In genomic region chr1:3796215-3797193, GRCh38 we compare ENCODE assay signal across 1 cellular context.
TF ChIP-seq lines count a peak whose summit lies in the region.

Gene LRRC47 (minus strand): TSS chr1:3796498. CDS start chr1:3796476, 22 bp downstream.

TF ChIP-seq in HepG2, 621 proteins besides CTCF, POLR2A, EP300 and RAD21 (continued from another document and continues in another):
- peak; percentile 75 for TF ChIP-seq PRDM10 (CRISPR knock-in tag; IDR thresholded peaks at IDR 0.05; ENCODE audit: low read depth)
- peak; percentile 99 for TF ChIP-seq NR2C2 (CRISPR knock-in tag; IDR thresholded peaks at IDR 0.05; ENCODE audit: borderline replicate concordance)
- no peak for TF ChIP-seq RBM39 (IDR thresholded peaks at IDR 0.05; ENCODE audit: low read depth, low read length, poor library complexity, severe bottlenecking)
- peak; percentile 92; the same call in 1 of the 2 replicates for TF ChIP-seq MYC (CRISPR knock-in tag; IDR thresholded peaks at IDR 0.05; ENCODE audit: borderline replicate concordance)
- no peak for TF ChIP-seq HDAC6 (IDR thresholded peaks at IDR 0.05; ENCODE audit: low read depth, low read length)
- TF ChIP-seq MYNN (CRISPR knock-in tag; IDR thresholded peaks at IDR 0.05; ENCODE audit: low read depth), result 0 out of 2 replicates have a peak, but pooled peaks have one; percentile 50
- no peak for TF ChIP-seq ZNF207 (IDR thresholded peaks at IDR 0.05; ENCODE audit: borderline replicate concordance)
- peak; percentile 33; the same call in 1 of the 2 replicates for TF ChIP-seq ETV6 (CRISPR knock-in tag; conservative IDR thresholded peaks at IDR 0.05)
- TF ChIP-seq NCOA2 (CRISPR knock-in tag; IDR thresholded peaks at IDR 0.05), result 0 out of 2 replicates have a peak, but pooled peaks have one; percentile 40
- peak; percentile 97 for TF ChIP-seq KAT8 (CRISPR knock-in tag; IDR thresholded peaks at IDR 0.05)
- no peak for TF ChIP-seq HOXA9 (CRISPR knock-in tag; IDR thresholded peaks at IDR 0.05; ENCODE audit: borderline replicate concordance)
- TF ChIP-seq SETDB1 (CRISPR knock-in tag; IDR thresholded peaks at IDR 0.05; ENCODE audit: borderline replicate concordance), result no peak
- TF ChIP-seq PAX8 (CRISPR knock-in tag; IDR thresholded peaks at IDR 0.05; ENCODE audit: borderline replicate concordance), result no peak; the same call in 1 of the 2 replicates
- peak; percentile 97 for TF ChIP-seq ZFX (CRISPR knock-in tag; IDR thresholded peaks at IDR 0.05; ENCODE audit: low read depth)
- TF ChIP-seq ATF4 (CRISPR knock-in tag; IDR thresholded peaks at IDR 0.05), result peak in 1 of 2 experiments; percentile 45; a peak in 1 of 4 replicates
- TF ChIP-seq GABPA (IDR thresholded peaks at IDR 0.05; ENCODE audit: low read depth, low read length), result peak; percentile 93
- peak; percentile 96 for TF ChIP-seq GABPA (CRISPR knock-in tag; IDR thresholded peaks at IDR 0.05; ENCODE audit: low read depth)
- TF ChIP-seq ZNF589 (CRISPR knock-in tag; conservative IDR thresholded peaks at IDR 0.05), result no peak
- TF ChIP-seq ARID3A (IDR thresholded peaks at IDR 0.05; ENCODE audit: low read depth, low read length), result no peak; the same call in 1 of the 2 replicates
- no peak for TF ChIP-seq ZNF20 (CRISPR knock-in tag; IDR thresholded peaks at IDR 0.05)
- TF ChIP-seq SRSF4 (IDR thresholded peaks at IDR 0.05; ENCODE audit: low read depth, low read length, poor library complexity, severe bottlenecking), result no peak
- 0 out of 2 replicates have a peak, but pooled peaks have one; percentile 64 for TF ChIP-seq TFE3 (CRISPR knock-in tag; IDR thresholded peaks at IDR 0.05)
- TF ChIP-seq SMARCE1 (IDR thresholded peaks at IDR 0.05; ENCODE audit: borderline replicate concordance), result no peak
- TF ChIP-seq ATF6 (CRISPR knock-in tag; conservative IDR thresholded peaks at IDR 0.05), result no peak
- peak; percentile 85 for TF ChIP-seq KMT2A (CRISPR knock-in tag; IDR thresholded peaks at IDR 0.05)
- 0 out of 2 replicates have a peak, but pooled peaks have one; percentile 14 for TF ChIP-seq SOX13 (IDR thresholded peaks at IDR 0.05)
- TF ChIP-seq SOX13 (CRISPR knock-in tag; conservative IDR thresholded peaks at IDR 0.05 in 1 of 2, IDR thresholded peaks at IDR 0.05 in 1 of 2), result peak in 1 of 2 experiments; percentile 44; a peak in 1 of 4 replicates
- TF ChIP-seq SKIL (CRISPR knock-in tag; IDR thresholded peaks at IDR 0.05; ENCODE audit: borderline replicate concordance), result peak; percentile 25; the same call in 1 of the 2 replicates
- TF ChIP-seq TOPORS (CRISPR knock-in tag; IDR thresholded peaks at IDR 0.05), result peak; percentile 44; the same call in 1 of the 2 replicates
- no peak; the same call in 1 of the 2 replicates for TF ChIP-seq ZNF30 (CRISPR knock-in tag; IDR thresholded peaks at IDR 0.05)
- no peak for TF ChIP-seq MATR3 (CRISPR knock-in tag; IDR thresholded peaks at IDR 0.05)
- no peak for TF ChIP-seq ZBTB37 (CRISPR knock-in tag; IDR thresholded peaks at IDR 0.05)
- no peak for TF ChIP-seq ZBTB39 (CRISPR knock-in tag; IDR thresholded peaks at IDR 0.05)
- TF ChIP-seq NKX3-1 (CRISPR knock-in tag; IDR thresholded peaks at IDR 0.05), result 0 out of 2 replicates have a peak, but pooled peaks have one; percentile 32
- no peak for TF ChIP-seq ZNF256 (CRISPR knock-in tag; conservative IDR thresholded peaks at IDR 0.05)
- TF ChIP-seq ZNF572 (CRISPR knock-in tag; IDR thresholded peaks at IDR 0.05), result no peak; the same call in 1 of the 2 replicates
- no peak for TF ChIP-seq CENPT (CRISPR knock-in tag; IDR thresholded peaks at IDR 0.05; ENCODE audit: low read depth)
- no peak for TF ChIP-seq IRF1 (CRISPR knock-in tag; IDR thresholded peaks at IDR 0.05; ENCODE audit: low read depth)
- TF ChIP-seq ZNF205 (CRISPR knock-in tag; IDR thresholded peaks at IDR 0.05), result peak; percentile 79; the same call in 1 of the 2 replicates
- peak; percentile 88 for TF ChIP-seq THRA (CRISPR knock-in tag; IDR thresholded peaks at IDR 0.05; ENCODE audit: borderline replicate concordance)
- peak; percentile 4; the same call in 1 of the 2 replicates for TF ChIP-seq ZNF383 (CRISPR knock-in tag; IDR thresholded peaks at IDR 0.05; ENCODE audit: borderline replicate concordance)
- TF ChIP-seq GTF2F1 (IDR thresholded peaks at IDR 0.05; ENCODE audit: low read length), result no peak
- no peak for TF ChIP-seq JUND (CRISPR knock-in tag; IDR thresholded peaks at IDR 0.05)
- no peak for TF ChIP-seq ZNF326 (CRISPR knock-in tag; IDR thresholded peaks at IDR 0.05; ENCODE audit: borderline replicate concordance)
- TF ChIP-seq SMAD1 (CRISPR knock-in tag; IDR thresholded peaks at IDR 0.05; ENCODE audit: borderline replicate concordance, low read depth), result peak; percentile 52; the same call in 1 of the 2 replicates
- 0 out of 2 replicates have a peak, but pooled peaks have one; percentile 40 for TF ChIP-seq ZBTB7A (CRISPR knock-in tag; IDR thresholded peaks at IDR 0.05)
